Comparison of ENCODE assay signal across 12 cellular contexts in genomic region chr3:16240229-16241023, GRCh38. TPM values are rescaled to one million over a fixed set of nuclear protein-coding genes. Genes with fewer than 3 reads are reported as not detected.
DNase-seq lines count a peak whose midpoint lies in the region; ATAC-seq and TF ChIP-seq lines count a peak whose summit lies in the region.
"Had no signal": no experiment of that assay in that cellular context is flagged by ENCODE, and none has a peak within 500 bp of the region (broad histone marks: within the 10 kb centered on the region; RNA-seq: fewer than 3 reads in every experiment).

No MANE protein-coding gene starts in this region.

- intact Hi-C loops in naive thymus-derived CD4-positive, alpha-beta T cell (cut with micrococcal nuclease), result no loop called here

- no peaks in the 10 kb centered on the region for H3K36me3 Mint-ChIP-seq in brain
- H3K36me3 Mint-ChIP-seq in naive thymus-derived CD4-positive, alpha-beta T cell, result no peaks in the 10 kb centered on the region
- H3K36me3 Mint-ChIP-seq in activated CD4-positive, alpha-beta T cell treated with anti-CD3 and anti-CD28 coated beads, Interleukin-2, amount 10 ng/mL, durations not matched to agents 7 days and 5 days (ENCODE audit: low read depth), result no peaks in the 10 kb centered on the region

- H3K27me3 Mint-ChIP-seq in brain, result peaks cover 3% of the 10 kb centered on the region
- H3K27me3 Mint-ChIP-seq in naive thymus-derived CD4-positive, alpha-beta T cell, result no peaks in the 10 kb centered on the region
- H3K27me3 Mint-ChIP-seq in activated CD4-positive, alpha-beta T cell treated with anti-CD3 and anti-CD28 coated beads, Interleukin-2, amount 10 ng/mL, durations not matched to agents 7 days and 5 days, result no peaks in the 10 kb centered on the region

- H3K27me3 ChIP-seq in naive thymus-derived CD4-positive, alpha-beta T cell (ENCODE audit: control insufficient read depth in 2 of 2, insufficient read depth in 2 of 2, low read length in 2 of 2), result no peaks in the 10 kb centered on the region

- H3K9me3 ChIP-seq in naive thymus-derived CD4-positive, alpha-beta T cell (ENCODE audit: control insufficient read depth in 2 of 3, low read length in 3 of 3), result no peaks in the 10 kb centered on the region

- H3K4me3 Mint-ChIP-seq in brain, result no peak overlapping the region
- H3K4me3 Mint-ChIP-seq in naive thymus-derived CD4-positive, alpha-beta T cell, result no peak overlapping the region
- H3K4me3 Mint-ChIP-seq in activated CD4-positive, alpha-beta T cell treated with anti-CD3 and anti-CD28 coated beads, Interleukin-2, amount 10 ng/mL, durations not matched to agents 7 days and 5 days, result no peak overlapping the region

- peak overlapping the region in 3 of 5 experiments; percentile 24 to 89 (median 39) for H3K27ac Mint-ChIP-seq in brain
- peak overlapping the region in 1 of 9 donors; percentile 28 for H3K27ac Mint-ChIP-seq in naive thymus-derived CD4-positive, alpha-beta T cell
- no peak overlapping the region for H3K27ac Mint-ChIP-seq in activated CD4-positive, alpha-beta T cell treated with anti-CD3 and anti-CD28 coated beads, Interleukin-2, amount 10 ng/mL, durations not matched to agents 7 days and 5 days

- CTCF ChIA-PET in naive thymus-derived CD4-positive, alpha-beta T cell (lab: Charles Lee), result no interaction called here
- CTCF ChIA-PET in activated CD4-positive, alpha-beta T cell treated with anti-CD3 and anti-CD28 coated beads, Interleukin-2, amount 10 ng/mL, durations not matched to agents 7 days and 5 days (lab: Charles Lee), result interaction anchor here (1.1 to 1.7 kb wide), 2 partner anchors 13 to 24 kb away, joined by 3 to 4 read pairs; partner anchors contain the start of genes DPH3 and OXNAD1

- POLR2A ChIA-PET in naive thymus-derived CD4-positive, alpha-beta T cell (lab: Charles Lee), result no interaction called here
- POLR2A ChIA-PET in activated CD4-positive, alpha-beta T cell treated with anti-CD3 and anti-CD28 coated beads, Interleukin-2, amount 10 ng/mL, durations not matched to agents 7 days and 5 days (lab: Charles Lee), result no interaction called here

- H3K9me3 Mint-ChIP-seq in brain, result no peaks in the 10 kb centered on the region
- H3K9me3 Mint-ChIP-seq in naive thymus-derived CD4-positive, alpha-beta T cell, result no peaks in the 10 kb centered on the region
- H3K9me3 Mint-ChIP-seq in activated CD4-positive, alpha-beta T cell treated with anti-CD3 and anti-CD28 coated beads, Interleukin-2, amount 10 ng/mL, durations not matched to agents 7 days and 5 days, result peaks cover 1% of the 10 kb centered on the region

- DNase-seq in AG08396 (ENCODE audit: low spot score), result peak; percentile 67
- peak; percentile 81 for DNase-seq in HS-5 (ENCODE audit: low read depth)
- DNase-seq in lung microvascular endothelial cell (ENCODE audit: low read depth in 2 of 2), result peak; percentile 23 to 29
- DNase-seq in naive thymus-derived CD4-positive, alpha-beta T cell, result no peak
- DNase-seq in stimulated activated CD8-positive, alpha-beta memory T cell treated with anti-CD3 and anti-CD28 coated beads, Interleukin-4, amount 100 ng/mL, for 48 hours, result no peak
- no peak for DNase-seq in activated CD4-positive, alpha-beta T cell treated with anti-CD3 and anti-CD28 coated beads, Interleukin-2, amount 10 ng/mL, durations not matched to agents 7 days and 5 days
- DNase-seq: DMS153, MM.1S, SHP77, substantia nigra had no signal

- H3K4me1 ChIP-seq in naive thymus-derived CD4-positive, alpha-beta T cell (ENCODE audit: control insufficient read depth in 2 of 2, insufficient read depth in 2 of 2, low read length in 2 of 2), result no peaks in the 10 kb centered on the region

- no peak overlapping the region for H3K27ac ChIP-seq in naive thymus-derived CD4-positive, alpha-beta T cell (ENCODE audit: low read depth, low read length)

- no peak overlapping the region for H3K4me3 ChIP-seq in naive thymus-derived CD4-positive, alpha-beta T cell (ENCODE audit: low read length)

- no peak for TF ChIP-seq CTCF in brain (conservative IDR thresholded peaks at IDR 0.05)

- ATAC-seq in naive thymus-derived CD4-positive, alpha-beta T cell, result no peak
- ATAC-seq in HG02885 (IDR thresholded peaks at IDR 0.05; ENCODE audit: poor library complexity, unreplicated experiment), result no peak

- no peaks in the 10 kb centered on the region for H3K36me3 ChIP-seq in naive thymus-derived CD4-positive, alpha-beta T cell (ENCODE audit: control insufficient read depth in 2 of 3, insufficient read depth in 3 of 3, low read length in 3 of 3)

- peaks cover 5% of the 10 kb centered on the region for H3K4me1 Mint-ChIP-seq in brain
- peaks cover 0 to 29% (median 0%) of the 10 kb centered on the region in 7 donors for H3K4me1 Mint-ChIP-seq in naive thymus-derived CD4-positive, alpha-beta T cell
- H3K4me1 Mint-ChIP-seq in activated CD4-positive, alpha-beta T cell treated with anti-CD3 and anti-CD28 coated beads, Interleukin-2, amount 10 ng/mL, durations not matched to agents 7 days and 5 days, result peaks cover 22% of the 10 kb centered on the region

RNA-seq across cellular contexts. Expression of gene DPH3, which starts 24.3 kb away (rescaled TPM):
- polyA plus RNA-seq in brain (ENCODE audit: insufficient read depth, low read depth, low replicate concordance), result 5.8 TPM
- total RNA-seq in lung microvascular endothelial cell, result 17.9 and 29.8 TPM in 2 replicates
- 10 to 100 TPM; 12.4 to 23.6 (median 15.7) TPM for total RNA-seq in naive thymus-derived CD4-positive, alpha-beta T cell
- 10 to 100 TPM; 11.6 to 17.5 TPM for polyA plus RNA-seq in naive thymus-derived CD4-positive, alpha-beta T cell
- 10 to 100 TPM; 12.6 to 14.4 TPM for total RNA-seq in activated CD4-positive, alpha-beta T cell treated with anti-CD3 and anti-CD28 coated beads, Interleukin-2, amount 10 ng/mL, durations not matched to agents 7 days and 5 days

RNA-seq across cellular contexts. Expression of gene OXNAD1, which starts 24.6 kb away (rescaled TPM):
- polyA plus RNA-seq in brain (ENCODE audit: insufficient read depth, low read depth, low replicate concordance), result 3.7 TPM
- 5.9 and 16.3 TPM in 2 replicates for total RNA-seq in lung microvascular endothelial cell
- 100 to 1,000 TPM in 4 of 5 experiments, 10 to 100 TPM in 1; 80.3 to 171 (median 152) TPM for total RNA-seq in naive thymus-derived CD4-positive, alpha-beta T cell
- 100 to 1,000 TPM; 132 to 134 TPM for polyA plus RNA-seq in naive thymus-derived CD4-positive, alpha-beta T cell
- total RNA-seq in activated CD4-positive, alpha-beta T cell treated with anti-CD3 and anti-CD28 coated beads, Interleukin-2, amount 10 ng/mL, durations not matched to agents 7 days and 5 days, result 10 to 100 TPM; 64.0 to 70.4 TPM

Comparison
In these comparisons a context has a peak if more than half of its experiments do, and no peak if none do; other contexts are left out.
1. DNase-seq: peak in AG08396 (single experiment), HS-5 (single experiment) and lung microvascular endothelial cell (2 of 2); none in naive thymus-derived CD4-positive, alpha-beta T cell (0 of 9), stimulated activated CD8-positive, alpha-beta memory T cell treated with anti-CD3 and anti-CD28 coated beads, Interleukin-4, amount 100 ng/mL, for 48 hours (single experiment) and activated CD4-positive, alpha-beta T cell treated with anti-CD3 and anti-CD28 coated beads, Interleukin-2, amount 10 ng/mL, durations not matched to agents 7 days and 5 days (single experiment).